ENCODE assay signal across 1 cellular context in the genomic region with DNA sequence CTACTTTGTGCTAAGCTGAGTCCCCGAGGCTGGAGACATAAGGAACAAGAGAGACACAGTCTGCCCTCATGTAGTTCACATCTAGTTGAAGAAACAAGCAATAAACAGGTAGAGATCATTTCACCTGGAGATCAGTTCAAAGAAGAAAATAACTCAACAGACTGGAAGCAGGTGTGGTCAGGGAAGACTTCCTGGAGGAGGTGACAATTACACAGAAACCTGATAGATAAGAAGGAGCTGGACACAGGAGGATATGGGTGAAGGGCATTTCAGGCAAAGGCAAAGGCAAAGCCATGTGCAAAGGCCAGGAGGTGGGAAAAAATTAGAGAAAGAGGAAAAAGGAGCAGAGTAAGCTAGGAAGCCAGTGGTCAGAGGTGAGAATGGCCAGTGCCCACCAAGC.
TF ChIP-seq lines count a peak whose summit lies in the region.

No MANE protein-coding gene starts in this region.

TF ChIP-seq in IMR-90, 13 proteins besides CTCF, POLR2A, EP300 and RAD21:
- no peak for TF ChIP-seq CEBPB (IDR thresholded peaks at IDR 0.05; ENCODE audit: low read depth, low read length)
- no peak for TF ChIP-seq CHD1 (IDR thresholded peaks at IDR 0.05; ENCODE audit: low read depth, low read length)
- TF ChIP-seq, protein P1, sequence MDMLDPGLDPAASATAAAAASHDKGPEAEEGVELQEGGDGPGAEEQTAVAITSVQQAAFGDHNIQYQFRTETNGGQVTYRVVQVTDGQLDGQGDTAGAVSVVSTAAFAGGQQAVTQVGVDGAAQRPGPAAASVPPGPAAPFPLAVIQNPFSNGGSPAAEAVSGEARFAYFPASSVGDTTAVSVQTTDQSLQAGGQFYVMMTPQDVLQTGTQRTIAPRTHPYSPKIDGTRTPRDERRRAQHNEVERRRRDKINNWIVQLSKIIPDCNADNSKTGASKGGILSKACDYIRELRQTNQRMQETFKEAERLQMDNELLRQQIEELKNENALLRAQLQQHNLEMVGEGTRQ (IDR thresholded peaks at IDR 0.05; ENCODE audit: low read depth, low read length) = no peak
- no peak for TF ChIP-seq MAZ (IDR thresholded peaks at IDR 0.05; ENCODE audit: borderline replicate concordance, low read depth, low read length)
- no peak for TF ChIP-seq FOS (IDR thresholded peaks at IDR 0.05; ENCODE audit: low read depth, low read length)
- TF ChIP-seq, protein P2, sequence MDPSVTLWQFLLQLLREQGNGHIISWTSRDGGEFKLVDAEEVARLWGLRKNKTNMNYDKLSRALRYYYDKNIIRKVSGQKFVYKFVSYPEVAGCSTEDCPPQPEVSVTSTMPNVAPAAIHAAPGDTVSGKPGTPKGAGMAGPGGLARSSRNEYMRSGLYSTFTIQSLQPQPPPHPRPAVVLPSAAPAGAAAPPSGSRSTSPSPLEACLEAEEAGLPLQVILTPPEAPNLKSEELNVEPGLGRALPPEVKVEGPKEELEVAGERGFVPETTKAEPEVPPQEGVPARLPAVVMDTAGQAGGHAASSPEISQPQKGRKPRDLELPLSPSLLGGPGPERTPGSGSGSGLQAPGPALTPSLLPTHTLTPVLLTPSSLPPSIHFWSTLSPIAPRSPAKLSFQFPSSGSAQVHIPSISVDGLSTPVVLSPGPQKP (IDR thresholded peaks at IDR 0.05; ENCODE audit: borderline replicate concordance, low read depth, low read length) = no peak
- no peak for TF ChIP-seq NFE2L2 (IDR thresholded peaks at IDR 0.05; ENCODE audit: low read depth, low read length)
- no peak for TF ChIP-seq SMC3 (IDR thresholded peaks at IDR 0.05; ENCODE audit: low read depth, low read length)
- TF ChIP-seq RFX5 (IDR thresholded peaks at IDR 0.05; ENCODE audit: low read depth, low read length) = no peak
